ENCODE assay signal across 24 cellular contexts in genomic region chr3:40304352-40304751, GRCh38.
"Had no signal": no experiment of that assay in that cellular context is flagged by ENCODE, and none has a peak within 500 bp of the region (broad histone marks: within the 10 kb centered on the region; RNA-seq: fewer than 3 reads in every experiment).

No MANE protein-coding gene starts in this region.

- H3K27ac ChIP-seq: SJSA1 had no signal

- H3K36me3 Mint-ChIP-seq: activated naive CD4-positive, alpha-beta T cell treated with anti-CD3 and anti-CD28 coated beads, Interleukin-2, amount 10 ng/mL, durations not matched to agents 7 days and 5 days had no signal

- ATAC-seq: activated CD4-positive, CD25-positive, alpha-beta regulatory T cell treated with anti-CD3 and anti-CD28 coated beads, Interleukin-2, amount 50 U/mL, for 24 hours; activated CD8-positive, alpha-beta T cell treated with anti-CD3 and anti-CD28 coated beads for 36 hours; activated T-cell treated with anti-CD3 and anti-CD28 coated beads, Interleukin-2, amount 50 U/mL, for 72 hours; PC-3; SK-N-SH treated with all-trans-retinoic acid at 6 μM for 48 hours had no signal

- H3K27me3 ChIP-seq: MG63, SJSA1 had no signal

- H3K27me3 Mint-ChIP-seq: activated CD8-positive, alpha-beta T cell treated with anti-CD3 and anti-CD28 coated beads for 36 hours; activated naive CD4-positive, alpha-beta T cell treated with anti-CD3 and anti-CD28 coated beads, Interleukin-2, amount 10 ng/mL, durations not matched to agents 7 days and 5 days; activated naive CD8-positive, alpha-beta T cell treated with anti-CD3 and anti-CD28 coated beads for 36 hours had no signal

- H3K9me3 Mint-ChIP-seq: activated CD8-positive, alpha-beta T cell treated with anti-CD3 and anti-CD28 coated beads for 36 hours; activated naive CD4-positive, alpha-beta T cell treated with anti-CD3 and anti-CD28 coated beads, Interleukin-2, amount 10 ng/mL, durations not matched to agents 7 days and 5 days; activated naive CD8-positive, alpha-beta T cell treated with anti-CD3 and anti-CD28 coated beads for 36 hours; activated T-cell treated with anti-CD3 and anti-CD28 coated beads, Interleukin-2, amount 50 U/mL, for 72 hours; activated T-helper 2 cell treated with anti-CD3 and anti-CD28 coated beads, Interferon-gamma antibody, Interleukin-2, Interleukin-4, amounts not matched to agents 10 μg/mL and 5 μg/mL and 100 μg/mL, durations not matched to agents 14 hours and 24 hours and 36 hours; T-helper 1 cell treated with Interleukin-12 subunit alpha and Interleukin-12 subunit beta and Interleukin-4 antibody, amounts not matched to agents 30 μg/mL and 1 μg/mL, for 36 hours had no signal

- H3K27ac Mint-ChIP-seq: activated CD8-positive, alpha-beta T cell treated with anti-CD3 and anti-CD28 coated beads for 36 hours; activated naive CD4-positive, alpha-beta T cell treated with anti-CD3 and anti-CD28 coated beads, Interleukin-2, amount 10 ng/mL, durations not matched to agents 7 days and 5 days; activated naive CD8-positive, alpha-beta T cell treated with anti-CD3 and anti-CD28 coated beads for 36 hours; activated T-cell treated with anti-CD3 and anti-CD28 coated beads, Interleukin-2, amount 50 U/mL, for 72 hours; activated T-helper 2 cell treated with anti-CD3 and anti-CD28 coated beads, Interferon-gamma antibody, Interleukin-2, Interleukin-4, amounts not matched to agents 10 μg/mL and 5 μg/mL and 100 μg/mL, durations not matched to agents 14 hours and 24 hours and 36 hours; T-helper 1 cell treated with Interleukin-12 subunit alpha and Interleukin-12 subunit beta and Interleukin-4 antibody, amounts not matched to agents 30 μg/mL and 1 μg/mL, for 36 hours had no signal

- H3K4me3 ChIP-seq: MG63, SJSA1 had no signal

- H3K36me3 ChIP-seq: MG63, SJSA1 had no signal

- FAIRE-seq: RCC 7860 had no signal

- H3K9me3 ChIP-seq: MG63, SJSA1 had no signal

- H3K4me3 Mint-ChIP-seq: activated CD8-positive, alpha-beta T cell treated with anti-CD3 and anti-CD28 coated beads for 36 hours; activated naive CD4-positive, alpha-beta T cell treated with anti-CD3 and anti-CD28 coated beads, Interleukin-2, amount 10 ng/mL, durations not matched to agents 7 days and 5 days; activated naive CD8-positive, alpha-beta T cell treated with anti-CD3 and anti-CD28 coated beads for 36 hours; activated T-cell treated with anti-CD3 and anti-CD28 coated beads, Interleukin-2, amount 50 U/mL, for 72 hours; T-helper 1 cell treated with Interleukin-12 subunit alpha and Interleukin-12 subunit beta and Interleukin-4 antibody, amounts not matched to agents 30 μg/mL and 1 μg/mL, for 36 hours had no signal

- DNase-seq: activated CD4-positive, alpha-beta T cell treated with anti-CD3 and anti-CD28 coated beads for 4 hours; activated CD8-positive, alpha-beta memory T cell treated with anti-CD3 and anti-CD28 coated beads, Interleukin-2, amount 50 U/mL, for 4 hours; activated CD8-positive, alpha-beta T cell treated with anti-CD3 and anti-CD28 coated beads for 36 hours; activated gamma-delta T cell treated with Interleukin-2 at 50 U/mL for 16 hours; activated naive CD4-positive, alpha-beta T cell treated with anti-CD3 and anti-CD28 coated beads, Interleukin-2, amount 10 ng/mL, durations not matched to agents 7 days and 5 days; activated naive CD8-positive, alpha-beta T cell treated with anti-CD3 and anti-CD28 coated beads for 36 hours; activated T-cell treated with anti-CD3 and anti-CD28 coated beads, Interleukin-2, amount 50 U/mL, for 72 hours; cerebellar nuclear complex; MG63; NCI-H1092; NCI-H1417; NCI-H1930; NCI-H2107; NCI-H2171 treated with DMSO at 0.1 percent for 48 hours; NCI-H226; NCI-H69; PC-3; SHP77 had no signal
